Comparison of ENCODE assay signal across 14 cellular contexts in the genomic region with DNA sequence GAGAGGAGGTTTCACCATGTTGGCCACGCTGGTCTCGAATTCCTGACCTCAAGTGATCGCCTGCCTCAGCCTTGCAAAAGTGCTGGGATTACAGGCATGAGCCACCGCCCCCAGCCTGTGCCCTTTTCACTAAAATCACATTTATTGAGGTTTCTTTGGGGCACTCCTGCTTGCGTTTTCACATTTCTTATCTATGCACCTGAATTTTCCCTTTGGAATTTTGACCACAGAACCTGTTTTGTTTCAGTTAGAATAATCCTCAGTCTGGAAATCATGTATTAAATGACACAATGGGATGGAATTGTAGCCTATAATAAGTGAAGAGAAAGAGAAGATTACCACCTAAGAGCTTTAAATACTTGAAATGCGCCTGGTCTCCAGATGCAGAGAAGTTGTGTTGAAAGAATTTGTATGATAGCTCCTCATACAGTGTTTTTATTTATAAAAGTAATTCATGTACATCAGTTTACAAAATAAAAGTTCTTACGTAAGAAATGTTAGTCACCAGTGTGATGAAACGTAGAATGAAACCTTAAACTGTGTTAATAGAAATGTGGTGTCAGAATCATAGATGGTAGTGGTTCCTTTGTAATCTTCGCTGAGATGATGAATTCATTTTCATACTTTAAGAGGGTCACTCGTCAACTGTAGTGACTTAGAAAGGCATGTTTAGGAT.
DNase-seq lines count a peak whose midpoint lies in the region; ATAC-seq and TF ChIP-seq lines count a peak whose summit lies in the region.
"Had no signal": no experiment of that assay in that cellular context is flagged by ENCODE, and none has a peak within 500 bp of the region (broad histone marks: within the 10 kb centered on the region; RNA-seq: fewer than 3 reads in every experiment).

No MANE protein-coding gene starts in this region.

- H3K9ac ChIP-seq in smooth muscle cell (ENCODE audit: low read depth), result no peak overlapping the region

- no peak overlapping the region for H2AFZ ChIP-seq in smooth muscle cell (ENCODE audit: low read depth)

- no peak overlapping the region for H3K4me3 ChIP-seq in fibroblast of pulmonary artery (replicated peaks; ENCODE audit: low read depth, low read length)
- no peak overlapping the region for H3K4me3 ChIP-seq in smooth muscle cell
- H3K4me3 ChIP-seq: right lobe of liver, transverse colon had no signal

- H3K9me3 ChIP-seq in smooth muscle cell (replicated peaks; ENCODE audit: low read depth), result no peaks in the 10 kb centered on the region
- H3K9me3 ChIP-seq: right lobe of liver, transverse colon had no signal

- peak overlapping the region; percentile 35 for H3K27ac ChIP-seq in smooth muscle cell (ENCODE audit: low read depth)
- H3K27ac ChIP-seq: right lobe of liver, transverse colon had no signal

- no peaks in the 10 kb centered on the region for H3K27me3 ChIP-seq in smooth muscle cell (ENCODE audit: low read depth)
- H3K27me3 ChIP-seq: right lobe of liver, transverse colon had no signal

- H3K79me2 ChIP-seq in smooth muscle cell (ENCODE audit: low read depth), result peaks cover 100% of the 10 kb centered on the region

- 56% methylated on average over 10 of the region's 10 CpGs for WGBS in smooth muscle cell (ENCODE audit: low lambda C conversion rate)

- peak overlapping the region; percentile 35 for H3K4me2 ChIP-seq in smooth muscle cell

- ATAC-seq in GM19467 (IDR thresholded peaks at IDR 0.05; ENCODE audit: unreplicated experiment), result no peak
- no peak for ATAC-seq in GM19452 (IDR thresholded peaks at IDR 0.05; ENCODE audit: unreplicated experiment)
- ATAC-seq: activated CD4-positive, CD25-positive, alpha-beta regulatory T cell treated with anti-CD3 and anti-CD28 coated beads, Interleukin-2, amount 50 U/mL, for 24 hours had no signal

- H3K36me3 ChIP-seq in smooth muscle cell (ENCODE audit: low read depth), result no peaks in the 10 kb centered on the region
- H3K36me3 ChIP-seq: right lobe of liver, transverse colon had no signal

- TF ChIP-seq CTCF in fibroblast of pulmonary artery (IDR thresholded peaks at IDR 0.05; ENCODE audit: low read length, missing control alignments) (no peak), smooth muscle cell (IDR thresholded peaks at IDR 0.05; ENCODE audit: borderline replicate concordance, insufficient read depth, poor library complexity, severe bottlenecking) (no peak)

- peaks cover 82% of the 10 kb centered on the region for H4K20me1 ChIP-seq in smooth muscle cell (ENCODE audit: low read depth)

- peak; percentile 43 for DNase-seq in NCI-H2029 treated with DMSO at 0.1 percent for 48 hours (lab: John Stamatoyannopoulos, UW)
- no peak for DNase-seq in NCI-H2029 (lab: John Stamatoyannopoulos, UW)
- DNase-seq in RPMI7951 (ENCODE audit: low read depth), result peak; percentile 14
- DNase-seq in fibroblast of pulmonary artery (ENCODE audit: low read depth), result peak; percentile 66
- DNase-seq in smooth muscle cell (lab: John Stamatoyannopoulos, UW; ENCODE audit: unreplicated experiment), result no peak
- no peak for DNase-seq in RPMI8226
- DNase-seq: 8988T, naive B cell, NCI-H748 treated with DMSO at 0.1 percent for 48 hours, right lobe of liver, transverse colon had no signal

- H3K4me1 ChIP-seq in smooth muscle cell (ENCODE audit: low read depth), result peaks cover 19% of the 10 kb centered on the region
- H3K4me1 ChIP-seq: right lobe of liver had no signal

- peaks cover 6% of the 10 kb centered on the region for H3F3A ChIP-seq in smooth muscle cell (ENCODE audit: low read depth)

Comparison
In these comparisons a context has a peak if more than half of its experiments do, and no peak if none do; other contexts are left out.
1. DNase-seq: peak in NCI-H2029 treated with DMSO at 0.1 percent for 48 hours (single experiment), RPMI7951 (single experiment) and fibroblast of pulmonary artery (single experiment); none in NCI-H2029 (single experiment), smooth muscle cell (single experiment) and RPMI8226 (single experiment).